Comparison of ENCODE assay signal across 33 cellular contexts in the genomic region with DNA sequence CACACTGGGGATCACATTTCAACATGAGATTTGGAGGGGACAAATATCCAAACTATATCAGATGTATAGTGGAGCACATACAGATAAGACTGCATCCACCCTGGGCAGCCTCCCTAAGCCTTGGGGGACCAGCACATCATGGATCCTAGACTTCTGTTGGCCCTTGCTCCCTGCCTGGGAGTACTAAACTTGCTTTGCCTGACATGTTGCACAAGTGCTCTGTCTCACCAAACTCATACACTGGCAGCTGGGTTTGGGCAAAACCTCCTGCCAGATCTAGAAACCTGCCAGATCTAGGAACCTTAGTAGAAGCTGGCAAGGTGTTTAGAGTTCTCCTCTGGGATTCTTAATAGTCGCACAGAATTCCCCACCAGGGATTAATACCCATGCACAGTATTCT.
"Had no signal": no experiment of that assay in that cellular context is flagged by ENCODE, and none has a peak within 500 bp of the region (broad histone marks: within the 10 kb centered on the region; RNA-seq: fewer than 3 reads in every experiment).

No MANE protein-coding gene starts in this region.

- H3K36me3 ChIP-seq: adrenal gland, cardiac muscle cell had no signal

- H3K27me3 ChIP-seq: adrenal gland, cardiac muscle cell had no signal

- DNase-seq: activated B cell treated with CpG ODN at 0.5 μM for 24 hours; activated CD4-positive, alpha-beta memory T cell treated with anti-CD3 and anti-CD28 coated beads for 36 hours; activated CD4-positive, alpha-beta T cell treated with anti-CD3 and anti-CD28 coated beads for 4 hours; activated CD4-positive, alpha-beta T cell treated with anti-CD3 and anti-CD28 coated beads, Interleukin-2, amount 10 ng/mL, durations not matched to agents 24 days and 14 days; activated CD4-positive, alpha-beta T cell treated with anti-CD3 and anti-CD28 coated beads, Interleukin-2, amount 50 U/mL, for 1 hour; activated CD4-positive, alpha-beta T cell treated with anti-CD3 and anti-CD28 coated beads, Interleukin-2, amount 50 U/mL, for 4 hours; activated CD4-positive, CD25-positive, alpha-beta regulatory T cell treated with anti-CD3 and anti-CD28 coated beads, Interleukin-2, amount 50 U/mL, for 72 hours; activated CD8-positive, alpha-beta memory T cell treated with anti-CD3 and anti-CD28 coated beads, Interleukin-2, amount 10 ng/mL, durations not matched to agents 7 days and 5 days; activated CD8-positive, alpha-beta T cell treated with anti-CD3 and anti-CD28 coated beads for 36 hours; activated effector memory CD4-positive, alpha-beta T cell treated with anti-CD3 and anti-CD28 coated beads, Interleukin-2, amount 50 U/mL, for 16 hours; activated gamma-delta T cell treated with Interleukin-2 at 50 U/mL for 16 hours; activated naive CD4-positive, alpha-beta T cell; activated naive CD4-positive, alpha-beta T cell treated with anti-CD3 and anti-CD28 coated beads for 36 hours; activated naive CD4-positive, alpha-beta T cell treated with anti-CD3 and anti-CD28 coated beads, Interleukin-2, amount 50 U/mL, for 16 hours; activated naive CD8-positive, alpha-beta T cell treated with anti-CD3 and anti-CD28 coated beads for 36 hours; activated T-cell treated with anti-CD3 and anti-CD28 coated beads for 4 hours; activated T-cell treated with anti-CD3 and anti-CD28 coated beads, Interleukin-2, amount 50 U/mL, for 1 hour; activated T-cell treated with anti-CD3 and anti-CD28 coated beads, Interleukin-2, amount 50 U/mL, for 4 hours; activated T-cell treated with anti-CD3 and anti-CD28 coated beads, Interleukin-2, amount 50 U/mL, for 72 hours; adrenal gland; amniotic stem cell; aorta; caudate nucleus; cerebellar nuclear complex; T-helper 1 cell; T-helper 2 cell; T-helper 9 cell had no signal

- FAIRE-seq: bronchial epithelial cell, TTC549 had no signal

- H3K4me3 ChIP-seq: adrenal gland, cardiac muscle cell had no signal

- H3K9me3 ChIP-seq: adrenal gland had no signal

- H3K27ac ChIP-seq: adrenal gland, cardiac muscle cell, VCaP had no signal

- ATAC-seq: activated CD8-positive, alpha-beta memory T cell treated with anti-CD3 and anti-CD28 coated beads, Interleukin-2, amount 10 ng/mL, durations not matched to agents 7 days and 5 days; activated CD8-positive, alpha-beta T cell treated with anti-CD3 and anti-CD28 coated beads for 36 hours; activated naive CD4-positive, alpha-beta T cell treated with anti-CD3 and anti-CD28 coated beads, Interleukin-2, amount 50 U/mL, for 72 hours; activated T-cell treated with anti-CD3 and anti-CD28 coated beads, Interleukin-2, amount 50 U/mL, for 4 hours; activated T-cell treated with anti-CD3 and anti-CD28 coated beads, Interleukin-2, amount 50 U/mL, for 72 hours; activated T-helper 17 cell treated with anti-CD3 and anti-CD28 coated beads, Interleukin-2, amount 50 U/mL, for 72 hours had no signal

- H3K4me1 ChIP-seq: adrenal gland had no signal
